ENCODE assay signal across 31 cellular contexts in genomic region chr14:66011855-66012254, GRCh38.
"Had no signal": no experiment of that assay in that cellular context is flagged by ENCODE, and none has a peak within 500 bp of the region (broad histone marks: within the 10 kb centered on the region; RNA-seq: fewer than 3 reads in every experiment).

No MANE protein-coding gene starts in this region.

- H3K4me3 Mint-ChIP-seq: immature natural killer cell; mesothelial cell of epicardium; naive B cell; natural killer cell; nephron progenitor cell; neural progenitor cell; stimulated activated naive B cell treated with anti-CD40 and anti-IgM and Interleukin-4, amounts not matched to agents 10 μg/mL and 1 μg/mL and 100 μg/mL, for 72 hours had no signal

- H3K27me3 ChIP-seq: left lung, neural progenitor cell, neutrophil, right lobe of liver, stomach, testis, thyroid gland, transverse colon, upper lobe of left lung, vagina had no signal

- H3K4me3 ChIP-seq: left lung, lower lobe of right lung, neural progenitor cell, psoas muscle, right lobe of liver, smooth muscle cell, stomach, testis, thyroid gland, transverse colon, upper lobe of left lung, vagina had no signal

- H3K36me3 Mint-ChIP-seq: immature natural killer cell; mesothelial cell of epicardium; naive B cell; natural killer cell; neural progenitor cell; stimulated activated naive B cell treated with anti-CD40 and anti-IgM and Interleukin-4, amounts not matched to agents 10 μg/mL and 1 μg/mL and 100 μg/mL, for 72 hours had no signal

- H3K9ac ChIP-seq: neural progenitor cell, parathyroid adenoma had no signal

- H3K4me1 ChIP-seq: left lung, lower lobe of right lung, parathyroid adenoma, psoas muscle, right lobe of liver, stomach, testis, transverse colon, upper lobe of left lung, vagina had no signal

- H3K27ac ChIP-seq: left lung, lower lobe of right lung, neural progenitor cell, neutrophil, parathyroid adenoma, psoas muscle, right lobe of liver, stomach, testis, thyroid gland, transverse colon, upper lobe of left lung, vagina had no signal

- H3K4me1 Mint-ChIP-seq: immature natural killer cell; naive B cell; natural killer cell; stimulated activated naive B cell treated with anti-CD40 and anti-IgM and Interleukin-4, amounts not matched to agents 10 μg/mL and 1 μg/mL and 100 μg/mL, for 72 hours had no signal

- ATAC-seq: left colon; left lung; lower lobe of right lung; natural killer cell; psoas muscle; right lobe of liver; stimulated activated naive B cell treated with anti-CD40 and anti-IgM and Interleukin-4, amounts not matched to agents 10 μg/mL and 1 μg/mL and 100 μg/mL, for 72 hours; stimulated activated naive CD8-positive, alpha-beta T cell treated with anti-CD3 and anti-CD28 coated beads, Interleukin-15, Interleukin-2, amounts not matched to agents 100 U/mL and 50 U/mL, for 24 hours had no signal

- H3K9me3 ChIP-seq: left lung, lower lobe of right lung, neutrophil, psoas muscle, right lobe of liver, stomach, testis, thyroid gland, transverse colon, upper lobe of left lung, vagina had no signal

- H3K36me3 ChIP-seq: left lung, lower lobe of right lung, neural progenitor cell, neutrophil, right lobe of liver, stomach, thyroid gland, transverse colon, upper lobe of left lung, vagina had no signal

- DNase-seq: hypothalamus; immature natural killer cell; kidney; left colon; left lung; lower lobe of right lung; mammary epithelial cell; mesenchymal stem cell; naive B cell; natural killer cell; nephron progenitor cell; occipital lobe; psoas muscle; right lobe of liver; stimulated activated CD4-positive, alpha-beta T cell treated with anti-CD3 and anti-CD28 coated beads, Interleukin-1b, Interleukin-23, amount 100 ng/mL, for 48 hours; stimulated activated CD4-positive, alpha-beta T cell treated with anti-CD3 and anti-CD28 coated beads, Interleukin-2, amount 100 ng/mL, for 48 hours; stimulated activated CD4-positive, alpha-beta T cell treated with anti-CD3 and anti-CD28 coated beads, Interleukin-4, amount 100 ng/mL, for 4 hours; stimulated activated CD8-positive, alpha-beta memory T cell treated with anti-CD3 and anti-CD28 coated beads, Interleukin-4, amount 100 ng/mL, for 48 hours; stimulated activated naive B cell treated with anti-CD40 and anti-IgM and Interleukin-4, amounts not matched to agents 10 μg/mL and 1 μg/mL and 100 μg/mL, for 72 hours; stimulated activated naive CD8-positive, alpha-beta T cell treated with anti-CD3 and anti-CD28 coated beads, Interleukin-15, Interleukin-2, amounts not matched to agents 100 U/mL and 50 U/mL, for 24 hours; stomach; testis; thyroid gland; transverse colon; upper lobe of left lung had no signal

- H3K27ac Mint-ChIP-seq: immature natural killer cell; mesothelial cell of epicardium; naive B cell; natural killer cell; nephron progenitor cell; neural progenitor cell; stimulated activated naive B cell treated with anti-CD40 and anti-IgM and Interleukin-4, amounts not matched to agents 10 μg/mL and 1 μg/mL and 100 μg/mL, for 72 hours had no signal

- H3K9me3 Mint-ChIP-seq: immature natural killer cell had no signal
